In the genomic region with DNA sequence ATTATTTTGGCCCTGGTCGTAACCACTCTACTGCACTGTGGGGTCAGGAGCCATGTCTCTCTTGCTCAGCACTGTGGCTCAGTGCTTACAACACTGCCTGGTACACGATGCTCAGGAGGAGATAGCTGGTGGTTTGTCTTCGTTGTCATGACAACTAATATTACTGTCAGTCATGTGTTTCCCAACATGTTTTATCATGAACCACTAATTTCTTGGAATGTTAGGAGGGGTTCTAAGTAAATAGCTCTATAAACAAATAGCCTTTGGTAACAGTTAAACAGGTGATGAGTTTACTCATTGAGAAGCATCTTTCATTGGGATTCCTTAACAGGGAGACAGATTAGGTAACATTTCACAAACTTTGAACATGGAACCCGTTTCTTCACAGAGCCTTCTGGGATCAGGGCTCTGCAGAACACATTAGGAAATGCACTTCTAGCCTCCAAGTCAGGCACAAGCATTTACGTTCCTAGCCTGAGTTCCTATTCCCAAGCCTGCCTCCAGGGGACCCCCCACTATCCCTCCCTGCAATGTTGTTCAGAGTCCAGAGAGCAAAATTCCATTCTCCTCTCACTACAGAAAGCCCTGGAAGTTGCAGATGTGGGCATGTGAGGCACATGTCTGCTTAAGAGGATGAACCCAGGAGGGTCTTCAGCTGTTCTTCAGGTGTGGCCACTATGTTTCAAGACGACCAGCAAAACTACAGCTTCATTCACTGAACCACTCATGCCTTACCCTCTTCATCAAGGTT, we compare ENCODE assay signal across 1 cellular context.
TF ChIP-seq lines count a peak whose summit lies in the region.

No MANE protein-coding gene starts in this region.

TF ChIP-seq in Ishikawa, 13 proteins besides CTCF, POLR2A, EP300 and RAD21:
- TF ChIP-seq, protein P1, sequence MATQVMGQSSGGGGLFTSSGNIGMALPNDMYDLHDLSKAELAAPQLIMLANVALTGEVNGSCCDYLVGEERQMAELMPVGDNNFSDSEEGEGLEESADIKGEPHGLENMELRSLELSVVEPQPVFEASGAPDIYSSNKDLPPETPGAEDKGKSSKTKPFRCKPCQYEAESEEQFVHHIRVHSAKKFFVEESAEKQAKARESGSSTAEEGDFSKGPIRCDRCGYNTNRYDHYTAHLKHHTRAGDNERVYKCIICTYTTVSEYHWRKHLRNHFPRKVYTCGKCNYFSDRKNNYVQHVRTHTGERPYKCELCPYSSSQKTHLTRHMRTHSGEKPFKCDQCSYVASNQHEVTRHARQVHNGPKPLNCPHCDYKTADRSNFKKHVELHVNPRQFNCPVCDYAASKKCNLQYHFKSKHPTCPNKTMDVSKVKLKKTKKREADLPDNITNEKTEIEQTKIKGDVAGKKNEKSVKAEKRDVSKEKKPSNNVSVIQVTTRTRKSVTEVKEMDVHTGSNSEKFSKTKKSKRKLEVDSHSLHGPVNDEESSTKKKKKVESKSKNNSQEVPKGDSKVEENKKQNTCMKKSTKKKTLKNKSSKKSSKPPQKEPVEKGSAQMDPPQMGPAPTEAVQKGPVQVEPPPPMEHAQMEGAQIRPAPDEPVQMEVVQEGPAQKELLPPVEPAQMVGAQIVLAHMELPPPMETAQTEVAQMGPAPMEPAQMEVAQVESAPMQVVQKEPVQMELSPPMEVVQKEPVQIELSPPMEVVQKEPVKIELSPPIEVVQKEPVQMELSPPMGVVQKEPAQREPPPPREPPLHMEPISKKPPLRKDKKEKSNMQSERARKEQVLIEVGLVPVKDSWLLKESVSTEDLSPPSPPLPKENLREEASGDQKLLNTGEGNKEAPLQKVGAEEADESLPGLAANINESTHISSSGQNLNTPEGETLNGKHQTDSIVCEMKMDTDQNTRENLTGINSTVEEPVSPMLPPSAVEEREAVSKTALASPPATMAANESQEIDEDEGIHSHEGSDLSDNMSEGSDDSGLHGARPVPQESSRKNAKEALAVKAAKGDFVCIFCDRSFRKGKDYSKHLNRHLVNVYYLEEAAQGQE (IDR thresholded peaks at IDR 0.05; ENCODE audit: low read depth), result no peak
- no peak for TF ChIP-seq TCF12 (IDR thresholded peaks at IDR 0.05; ENCODE audit: low read depth)
- no peak for TF ChIP-seq YY1 (IDR thresholded peaks at IDR 0.05; ENCODE audit: low read depth)
- TF ChIP-seq TEAD4 (IDR thresholded peaks at IDR 0.05), result no peak
- TF ChIP-seq FOXM1 (IDR thresholded peaks at IDR 0.05; ENCODE audit: borderline replicate concordance, low read depth), result no peak
- no peak for TF ChIP-seq CEBPB (IDR thresholded peaks at IDR 0.05)
- no peak for TF ChIP-seq MAX (IDR thresholded peaks at IDR 0.05)
- no peak for TF ChIP-seq NFIC (IDR thresholded peaks at IDR 0.05)
- no peak for TF ChIP-seq CREB1 (IDR thresholded peaks at IDR 0.05; ENCODE audit: low read depth)
